Comparison of ENCODE assay signal across 15 cellular contexts in genomic region chr9:120438111-120438510, GRCh38.
DNase-seq lines count a peak whose midpoint lies in the region; ATAC-seq and TF ChIP-seq lines count a peak whose summit lies in the region.
"Had no signal": no experiment of that assay in that cellular context is flagged by ENCODE, and none has a peak within 500 bp of the region (broad histone marks: within the 10 kb centered on the region; RNA-seq: fewer than 3 reads in every experiment).

No MANE protein-coding gene starts in this region.

- POLR2A ChIA-PET in activated CD4-positive, alpha-beta T cell treated with anti-CD3 and anti-CD28 coated beads for 36 hours (lab: Charles Lee), result no interaction called here
- POLR2A ChIA-PET in activated CD8-positive, alpha-beta T cell treated with anti-CD3 and anti-CD28 coated beads for 36 hours (lab: Charles Lee), result no interaction called here

- no peaks in the 10 kb centered on the region for H3K27me3 Mint-ChIP-seq in activated CD4-positive, alpha-beta T cell treated with anti-CD3 and anti-CD28 coated beads for 36 hours
- H3K27me3 Mint-ChIP-seq in activated CD8-positive, alpha-beta T cell treated with anti-CD3 and anti-CD28 coated beads for 36 hours, result no peaks in the 10 kb centered on the region
- H3K27me3 Mint-ChIP-seq in nephron progenitor cell (ENCODE audit: low read depth, poor library complexity), result no peaks in the 10 kb centered on the region
- H3K27me3 Mint-ChIP-seq: activated naive CD4-positive, alpha-beta T cell treated with anti-CD3 and anti-CD28 coated beads, Interleukin-2, amount 50 U/mL, for 24 hours had no signal

- H3K4me3 ChIP-seq in left ventricle myocardium inferior (no peak overlapping the region), stomach (no peak overlapping the region)
- H3K4me3 ChIP-seq: MG63, PC-9 had no signal

- H3K27ac ChIP-seq in left ventricle myocardium inferior (replicated peaks) (no peak overlapping the region), stomach (peak overlapping the region in 2 of 5 donors; percentile 61 to 67)
- H3K27ac ChIP-seq: PC-9 had no signal

- no peak for TF ChIP-seq CTCF in activated CD8-positive, alpha-beta T cell treated with anti-CD3 and anti-CD28 coated beads for 36 hours (IDR thresholded peaks at IDR 0.05)
- TF ChIP-seq CTCF in left ventricle myocardium inferior (IDR thresholded peaks at IDR 0.05; ENCODE audit: borderline replicate concordance) (no peak), stomach (IDR thresholded peaks at IDR 0.05) (no peak), nephron progenitor cell (IDR thresholded peaks at IDR 0.05) (no peak)

- CTCF ChIA-PET in activated CD4-positive, alpha-beta T cell treated with anti-CD3 and anti-CD28 coated beads for 36 hours (lab: Charles Lee), result interaction anchor here (0.6 to 1.9 kb wide), 4 partner anchors 10 to 86 kb away, joined by 3 to 6 read pairs (median 4); no protein-coding TSS in a partner anchor
- CTCF ChIA-PET in activated CD8-positive, alpha-beta T cell treated with anti-CD3 and anti-CD28 coated beads for 36 hours (lab: Charles Lee), result interaction anchor here (0.8 to 1.9 kb wide), 4 partner anchors 10 to 42 kb away, joined by 3 to 6 read pairs (median 4); no protein-coding TSS in a partner anchor

- TF ChIP-seq POLR2A in stomach (IDR thresholded peaks at IDR 0.05), result no peak

- H3K27ac Mint-ChIP-seq in activated CD4-positive, alpha-beta T cell treated with anti-CD3 and anti-CD28 coated beads for 36 hours, result no peak overlapping the region
- H3K27ac Mint-ChIP-seq in activated CD8-positive, alpha-beta T cell treated with anti-CD3 and anti-CD28 coated beads for 36 hours, result no peak overlapping the region
- no peak overlapping the region for H3K27ac Mint-ChIP-seq in nephron progenitor cell
- H3K27ac Mint-ChIP-seq: activated naive CD4-positive, alpha-beta T cell treated with anti-CD3 and anti-CD28 coated beads, Interleukin-2, amount 50 U/mL, for 24 hours had no signal

- H3K9me3 Mint-ChIP-seq in activated CD4-positive, alpha-beta T cell treated with anti-CD3 and anti-CD28 coated beads for 36 hours (ENCODE audit: low read depth), result no peaks in the 10 kb centered on the region
- no peaks in the 10 kb centered on the region for H3K9me3 Mint-ChIP-seq in activated CD8-positive, alpha-beta T cell treated with anti-CD3 and anti-CD28 coated beads for 36 hours
- H3K9me3 Mint-ChIP-seq in nephron progenitor cell, result no peaks in the 10 kb centered on the region
- H3K9me3 Mint-ChIP-seq: activated naive CD4-positive, alpha-beta T cell treated with anti-CD3 and anti-CD28 coated beads, Interleukin-2, amount 50 U/mL, for 24 hours had no signal

- H3K9me3 ChIP-seq in left ventricle myocardium inferior (replicated peaks) (no peaks in the 10 kb centered on the region), stomach (no peaks in the 10 kb centered on the region)
- H3K9me3 ChIP-seq: MG63 had no signal

- intact Hi-C loops in activated CD4-positive, alpha-beta T cell treated with anti-CD3 and anti-CD28 coated beads for 36 hours (cut with DNase I, micrococcal nuclease), result no loop called here
- intact Hi-C loops in activated CD8-positive, alpha-beta T cell treated with anti-CD3 and anti-CD28 coated beads for 36 hours (cut with micrococcal nuclease), result no loop called here
- intact Hi-C loops in left ventricle myocardium inferior (cut with micrococcal nuclease), result no loop called here
- intact Hi-C loops in stomach (cut with DNase I; ENCODE audit: low total_unique reads), result no loop called here

- WGBS in stomach, 5 donors, result 65 to 73% (median 71%) methylated on average over 2 of the region's 2 CpGs

- TF ChIP-seq EP300 in stomach (IDR thresholded peaks at IDR 0.05), result no peak

- H3K36me3 ChIP-seq in left ventricle myocardium inferior (peaks cover 57% of the 10 kb centered on the region), stomach (peaks cover 11 to 72% (median 64%) of the 10 kb centered on the region in 4 donors)

- H3K4me1 ChIP-seq in left ventricle myocardium inferior, result peaks cover 22% of the 10 kb centered on the region
- peaks cover 4 to 48% (median 16%) of the 10 kb centered on the region in 4 donors for H3K4me1 ChIP-seq in stomach

- no peak for DNase-seq in activated CD4-positive, alpha-beta T cell treated with anti-CD3 and anti-CD28 coated beads for 36 hours
- no peak for DNase-seq in activated CD4-positive, alpha-beta T cell treated with anti-CD3 and anti-CD28 coated beads for 4 hours
- no peak for DNase-seq in activated CD8-positive, alpha-beta T cell treated with anti-CD3 and anti-CD28 coated beads for 36 hours
- peak; percentile 9 for DNase-seq in fibroblast of gingiva (ENCODE audit: low read depth)
- peak; percentile 20 for DNase-seq in pulmonary artery endothelial cell (ENCODE audit: low read depth, low spot score)
- no peak for DNase-seq in left ventricle myocardium inferior
- DNase-seq in stomach, result no peak
- DNase-seq in nephron progenitor cell, result no peak
- DNase-seq: DMS 273 treated with DMSO at 0.1 percent for 48 hours, left cardiac atrium, MG63, NCI-H2227 treated with DMSO at 0.1 percent for 48 hours, PC-9, trophoblast cell had no signal

- H3K4me1 Mint-ChIP-seq in activated CD4-positive, alpha-beta T cell treated with anti-CD3 and anti-CD28 coated beads for 36 hours, result no peaks in the 10 kb centered on the region
- peaks cover 9% of the 10 kb centered on the region for H3K4me1 Mint-ChIP-seq in activated CD8-positive, alpha-beta T cell treated with anti-CD3 and anti-CD28 coated beads for 36 hours (ENCODE audit: low read depth)
- H3K4me1 Mint-ChIP-seq in nephron progenitor cell, result peaks cover 17% of the 10 kb centered on the region

- no peak overlapping the region for H3K4me3 Mint-ChIP-seq in activated CD4-positive, alpha-beta T cell treated with anti-CD3 and anti-CD28 coated beads for 36 hours
- no peak overlapping the region for H3K4me3 Mint-ChIP-seq in activated CD8-positive, alpha-beta T cell treated with anti-CD3 and anti-CD28 coated beads for 36 hours
- H3K4me3 Mint-ChIP-seq in nephron progenitor cell, result no peak overlapping the region
- H3K4me3 Mint-ChIP-seq: activated naive CD4-positive, alpha-beta T cell treated with anti-CD3 and anti-CD28 coated beads, Interleukin-2, amount 50 U/mL, for 24 hours had no signal

- ATAC-seq in activated CD4-positive, alpha-beta T cell treated with anti-CD3 and anti-CD28 coated beads for 36 hours, result peak; percentile 39
- peak; percentile 56 for ATAC-seq in activated CD8-positive, alpha-beta T cell treated with anti-CD3 and anti-CD28 coated beads for 36 hours
- ATAC-seq: left cardiac atrium had no signal

- H3K27me3 ChIP-seq in left ventricle myocardium inferior (ENCODE audit: low read depth) (no peaks in the 10 kb centered on the region), stomach (no peaks in the 10 kb centered on the region)
- H3K27me3 ChIP-seq: MG63 had no signal

- H3K36me3 Mint-ChIP-seq in activated CD4-positive, alpha-beta T cell treated with anti-CD3 and anti-CD28 coated beads for 36 hours (ENCODE audit: low read depth), result peaks cover 54% of the 10 kb centered on the region
- peaks cover 52% of the 10 kb centered on the region for H3K36me3 Mint-ChIP-seq in activated CD8-positive, alpha-beta T cell treated with anti-CD3 and anti-CD28 coated beads for 36 hours (ENCODE audit: low read depth)
- H3K36me3 Mint-ChIP-seq in nephron progenitor cell (ENCODE audit: low read depth), result peaks cover 57% of the 10 kb centered on the region

Comparison
In these comparisons a context has a peak if more than half of its experiments do, and no peak if none do; other contexts are left out.
1. DNase-seq: peak in fibroblast of gingiva (single experiment) and pulmonary artery endothelial cell (single experiment); none in activated CD4-positive, alpha-beta T cell treated with anti-CD3 and anti-CD28 coated beads for 36 hours (single experiment), activated CD4-positive, alpha-beta T cell treated with anti-CD3 and anti-CD28 coated beads for 4 hours (0 of 2), activated CD8-positive, alpha-beta T cell treated with anti-CD3 and anti-CD28 coated beads for 36 hours (single experiment), left ventricle myocardium inferior (single experiment), stomach (single experiment) and nephron progenitor cell (single experiment).